22 cellular contexts compared by ENCODE assay signal in genomic region chr3:118529554-118529953, GRCh38.
DNase-seq lines count a peak whose midpoint lies in the region; ATAC-seq, FAIRE-seq and TF ChIP-seq lines count a peak whose summit lies in the region.
"Had no signal": no experiment of that assay in that cellular context is flagged by ENCODE, and none has a peak within 500 bp of the region (broad histone marks: within the 10 kb centered on the region; RNA-seq: fewer than 3 reads in every experiment).

No MANE protein-coding gene starts in this region.

- H3K9me3 Mint-ChIP-seq in MCF 10A (ENCODE audit: unreplicated experiment), result no peaks in the 10 kb centered on the region

- H3K4me3 ChIP-seq in mammary epithelial cell (replicated peaks in 1 of 3; ENCODE audit: insufficient read depth in 1 of 3, low read depth in 2 of 3, low read length in 3 of 3) (no peak overlapping the region), epithelial cell of esophagus (ENCODE audit: low read length) (no peak overlapping the region)
- H3K4me3 ChIP-seq: A549; BLaER1 treated with 17β-estradiol and CSF1 and Interleukin-3, amounts not matched to agents 10 nM and 100 nM had no signal

- no peak overlapping the region for H3K9ac ChIP-seq in mammary epithelial cell (ENCODE audit: insufficient read depth, low read length)
- H3K9ac ChIP-seq: BLaER1 treated with 17β-estradiol and CSF1 and Interleukin-3, amounts not matched to agents 10 nM and 100 nM had no signal

- no TSS peak for BruUV-seq in mammary epithelial cell (replicated peaks; lab: Mats Ljungman, UMichigan)
- BruUV-seq in MCF 10A (replicated peaks; lab: Mats Ljungman, UMichigan), result no TSS peak

- intact Hi-C loops in mammary epithelial cell (cut with micrococcal nuclease) (no loop called here), MCF 10A (cut with micrococcal nuclease) (no loop called here)

- no peaks in the 10 kb centered on the region for H3K36me3 ChIP-seq in mammary epithelial cell (ENCODE audit: insufficient read depth, low read length)
- H3K36me3 ChIP-seq: BLaER1 treated with 17β-estradiol and CSF1 and Interleukin-3, amounts not matched to agents 10 nM and 100 nM had no signal

- H2AFZ ChIP-seq in mammary epithelial cell (ENCODE audit: low read depth, low read length), result peak overlapping the region; percentile 28

- no peak for TF ChIP-seq POLR2A in H54 (IDR thresholded peaks at IDR 0.05; ENCODE audit: low read depth, low read length)

- in situ Hi-C loops in mammary epithelial cell (cut with MboI; ENCODE audit: low sequenced_read_pairs in 2 of 2), result no loop called here

- no peak overlapping the region for H3K4me2 ChIP-seq in mammary epithelial cell (ENCODE audit: insufficient read depth, low read depth, low read length)
- H3K4me2 ChIP-seq: A549; BLaER1 treated with 17β-estradiol and CSF1 and Interleukin-3, amounts not matched to agents 10 nM and 100 nM had no signal

- no peak overlapping the region for H3K4me3 Mint-ChIP-seq in MCF 10A (ENCODE audit: unreplicated experiment)
- H3K4me3 Mint-ChIP-seq: B cell; CD4-positive, alpha-beta T cell; CD8-positive, alpha-beta T cell had no signal

- H3K27me3 ChIP-seq in mammary epithelial cell (ENCODE audit: insufficient read depth, low read length), result no peaks in the 10 kb centered on the region
- H3K27me3 ChIP-seq: BLaER1 treated with 17β-estradiol and CSF1 and Interleukin-3, amounts not matched to agents 10 nM and 100 nM had no signal

- CTCF ChIA-PET in mammary epithelial cell (lab: Charles Lee; ENCODE audit: low non-redundant PET), result no interaction called here
- CTCF ChIA-PET in MCF 10A (lab: Yijun Ruan, JAX), result no interaction called here

- H3K27ac ChIP-seq in mammary epithelial cell (ENCODE audit: insufficient read depth, low read depth, low read length), result no peak overlapping the region
- H3K27ac ChIP-seq: 22Rv1; A549; BLaER1 treated with 17β-estradiol and CSF1 and Interleukin-3, amounts not matched to agents 10 nM and 100 nM; C4-2B had no signal

- POLR2A ChIA-PET in MCF 10A (lab: Yijun Ruan, JAX), result no interaction called here

- H3K4me1 Mint-ChIP-seq in MCF 10A (ENCODE audit: insufficient read depth, unreplicated experiment), result peaks cover 16% of the 10 kb centered on the region
- H3K4me1 Mint-ChIP-seq: B cell had no signal

- dilution Hi-C loops in mammary epithelial cell (cut with HindIII; ENCODE audit: low sequenced_read_pairs), result no loop called here

- H3K27me3 Mint-ChIP-seq in MCF 10A (ENCODE audit: insufficient read depth, unreplicated experiment), result no peaks in the 10 kb centered on the region
- H3K27me3 Mint-ChIP-seq: B cell; CD4-positive, alpha-beta T cell had no signal

- WGBS in mammary epithelial cell (ENCODE audit: low coverage, missing lambda C conversion rate), result 25% methylated on average over 2 of the region's 2 CpGs

- TF ChIP-seq CTCF in mammary epithelial cell (conservative IDR thresholded peaks at IDR 0.05 in 1 of 2, IDR thresholded peaks at IDR 0.05 in 1 of 2; ENCODE audit: extremely low read depth in 1 of 2, insufficient read depth in 1 of 2, low read depth in 1 of 2, low read length in 2 of 2) (no peak), MCF 10A (IDR thresholded peaks at IDR 0.05; ENCODE audit: unreplicated experiment) (no peak), epithelial cell of esophagus (IDR thresholded peaks at IDR 0.05; ENCODE audit: insufficient read depth, low read depth, low read length, missing control alignments) (no peak)

- no peak overlapping the region for H3K27ac Mint-ChIP-seq in MCF 10A (ENCODE audit: low read depth, unreplicated experiment)
- H3K27ac Mint-ChIP-seq: B cell; CD4-positive, alpha-beta T cell; CD8-positive, alpha-beta T cell had no signal

- no peaks in the 10 kb centered on the region for H4K20me1 ChIP-seq in mammary epithelial cell (ENCODE audit: insufficient read depth, low read length)
- H4K20me1 ChIP-seq: BLaER1 treated with 17β-estradiol and CSF1 and Interleukin-3, amounts not matched to agents 10 nM and 100 nM had no signal

- no peaks in the 10 kb centered on the region for H3K36me3 Mint-ChIP-seq in MCF 10A (ENCODE audit: insufficient read depth, unreplicated experiment)
- H3K36me3 Mint-ChIP-seq: CD8-positive, alpha-beta T cell had no signal

- no peaks in the 10 kb centered on the region for H3K79me2 ChIP-seq in mammary epithelial cell (ENCODE audit: insufficient read depth, low read length)

- ATAC-seq in esophagus mucosa, result peak; percentile 83
- ATAC-seq in GM18511 (IDR thresholded peaks at IDR 0.05; ENCODE audit: unreplicated experiment), result no peak
- ATAC-seq: A549; CD8-positive, alpha-beta T cell had no signal

- no peaks in the 10 kb centered on the region for H3K9me3 ChIP-seq in mammary epithelial cell (replicated peaks; ENCODE audit: insufficient read depth, low read length)
- H3K9me3 ChIP-seq: A549; BLaER1 treated with 17β-estradiol and CSF1 and Interleukin-3, amounts not matched to agents 10 nM and 100 nM; Caco-2 had no signal

- FAIRE-seq in H54 (lab: Jason Lieb, UNC), result no peak
- FAIRE-seq: A549, D721Med, G401.6, GM12891 had no signal

- peaks cover 7% of the 10 kb centered on the region for H3K4me1 ChIP-seq in mammary epithelial cell (ENCODE audit: insufficient read depth, low read length)
- H3K4me1 ChIP-seq: A549; BLaER1 treated with 17β-estradiol and CSF1 and Interleukin-3, amounts not matched to agents 10 nM and 100 nM had no signal

- no peak for DNase-seq in mammary epithelial cell
- no peak for DNase-seq in MCF 10A (ENCODE audit: unreplicated experiment)
- DNase-seq in epithelial cell of esophagus (ENCODE audit: low read depth), result peak; percentile 55
- DNase-seq in H54 (ENCODE audit: insufficient read length, low spot score), result no peak
- no peak for DNase-seq in GM19240 (ENCODE audit: insufficient read length, low spot score)
- DNase-seq: AML-193; Caco-2; Calu3; CD4-positive, alpha-beta T cell; CD8-positive, alpha-beta T cell; DMS79 treated with DMSO at 0.1 percent for 48 hours; GF-D8 had no signal
